Comparison of ENCODE assay signal across 8 cellular contexts in genomic region chr17:15502315-15503112, GRCh38.
A peak's percentile ranks its signal among the peaks of the same experiment; 100 is the strongest.
DNase-seq lines count a peak whose midpoint lies in the region; ATAC-seq and TF ChIP-seq lines count a peak whose summit lies in the region.

No MANE protein-coding gene starts in this region.

- H3K27ac ChIP-seq in muscle layer of duodenum (ENCODE audit: low read length), result peak overlapping the region; percentile 32

- TF ChIP-seq POLR2A in erythroblast (IDR thresholded peaks at IDR 0.05; ENCODE audit: low read length), result no peak

- H3K9me3 ChIP-seq in muscle layer of duodenum (ENCODE audit: control insufficient read depth in 1 of 2, low read length in 2 of 2), result no peaks in the 10 kb centered on the region

- H3K27me3 ChIP-seq in muscle layer of duodenum (ENCODE audit: low read depth, low read length), result no peaks in the 10 kb centered on the region

- peaks cover 0 to 5% of the 10 kb centered on the region in 2 donors for H3K4me1 ChIP-seq in muscle layer of duodenum (ENCODE audit: control insufficient read depth in 1 of 2, insufficient read depth in 2 of 2, low read length in 2 of 2)

- no peaks in the 10 kb centered on the region for H3K36me3 ChIP-seq in muscle layer of duodenum (ENCODE audit: control insufficient read depth in 1 of 2, insufficient read depth in 2 of 2, low read length in 2 of 2)

- peak; percentile 74 for ATAC-seq in HG02943 (IDR thresholded peaks at IDR 0.05; ENCODE audit: low read depth, unreplicated experiment)

- peak; percentile 33 for DNase-seq in NCI-H345 (lab: John Stamatoyannopoulos, UW)
- no peak for DNase-seq in NCI-H345 treated with DMSO at 0.1 percent for 48 hours (lab: John Stamatoyannopoulos, UW; ENCODE audit: unreplicated experiment)
- DNase-seq in NCI-H82 treated with DMSO at 0.1 percent for 48 hours (lab: John Stamatoyannopoulos, UW; ENCODE audit: unreplicated experiment), result peak; percentile 17
- peak; percentile 43 for DNase-seq in activated T-cell treated with anti-CD3 and anti-CD28 coated beads for 4 hours
- DNase-seq in erythroblast (lab: John Stamatoyannopoulos, UW), result peak; percentile 66 to 86
- DNase-seq in stimulated activated CD8-positive, alpha-beta memory T cell treated with anti-CD3 and anti-CD28 coated beads, Interleukin-7, amount 100 ng/mL, for 1 hour (ENCODE audit: low read depth in 2 of 2), result peak; percentile 11 to 29

- H3K4me3 ChIP-seq in muscle layer of duodenum (ENCODE audit: low read depth in 1 of 2, low read length in 2 of 2), result peak overlapping the region; percentile 45 to 49
